ENCODE assay signal across 13 cellular contexts in the genomic region with DNA sequence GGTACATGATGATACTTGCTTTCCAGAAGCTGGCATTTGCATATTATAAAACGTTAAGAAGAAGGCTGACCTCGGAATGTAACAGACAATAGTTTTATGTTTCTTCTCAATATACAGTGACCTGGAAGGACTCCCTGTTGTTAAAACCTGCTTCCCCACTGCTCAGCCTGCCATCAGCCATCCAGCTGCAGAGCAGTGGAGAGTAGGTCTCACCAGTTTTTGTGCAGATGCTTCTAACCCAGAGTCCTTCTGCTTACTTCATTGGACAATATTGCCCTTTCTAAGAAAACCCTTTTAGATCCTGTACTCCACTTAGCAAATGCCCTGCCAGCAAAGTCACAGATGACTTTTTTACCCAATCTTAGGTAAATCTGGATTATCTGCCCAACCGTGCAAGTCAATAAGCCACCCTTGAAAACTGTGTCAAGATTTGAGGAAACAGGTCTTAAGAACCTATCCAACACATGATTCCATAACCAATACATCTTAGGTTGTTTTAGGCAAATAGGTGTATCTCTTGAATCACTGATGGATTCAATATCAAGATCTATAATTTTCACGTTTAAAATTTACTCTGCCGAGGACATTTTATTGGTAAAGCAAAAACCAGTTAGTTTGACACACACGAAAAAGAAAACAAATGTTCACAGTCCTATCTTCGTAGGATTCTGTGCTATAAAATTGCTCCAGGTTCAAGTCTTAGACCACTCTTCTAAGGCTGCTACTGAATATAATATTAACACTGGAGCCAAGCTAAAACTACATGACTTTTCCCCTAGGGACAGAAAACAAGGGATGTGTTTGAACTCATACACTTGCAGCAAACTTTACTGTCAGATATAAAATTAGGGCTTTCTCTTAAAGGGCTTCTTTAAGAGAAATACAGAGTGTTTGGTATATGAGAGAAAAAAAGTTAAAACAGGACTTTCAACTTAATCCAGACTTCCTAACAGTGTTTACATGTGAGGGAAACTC. TPM values are rescaled to one million over a fixed set of nuclear protein-coding genes. Genes with fewer than 3 reads are reported as not detected.
DNase-seq lines count a peak whose midpoint lies in the region; ATAC-seq and TF ChIP-seq lines count a peak whose summit lies in the region.
"Had no signal": no experiment of that assay in that cellular context is flagged by ENCODE, and none has a peak within 500 bp of the region (broad histone marks: within the 10 kb centered on the region; RNA-seq: fewer than 3 reads in every experiment).

No MANE protein-coding gene starts in this region.

- peaks cover 35% of the 10 kb centered on the region for H3K4me1 Mint-ChIP-seq in Calu3 (ENCODE audit: low read depth, unreplicated experiment)

- 0 out of 2 replicates have a peak overlapping the region, but pooled peaks have one; percentile 2 for H4K5ac ChIP-seq in IMR-90 (ENCODE audit: low read depth, low read length)

- peak overlapping the region; percentile 49; the same call in 1 of the 2 replicates for H3K23ac ChIP-seq in IMR-90 (ENCODE audit: low read depth, low read length)

- H3K4ac ChIP-seq in IMR-90 (ENCODE audit: low read depth, low read length) = peak overlapping the region; percentile 62

- H3K4me3 ChIP-seq in IMR-90 (ENCODE audit: insufficient read depth, low read depth, low read length) (no peak overlapping the region), right atrium auricular region (no peak overlapping the region)
- H3K4me3 ChIP-seq: sigmoid colon had no signal

- H3K27ac ChIP-seq in IMR-90 (ENCODE audit: insufficient read depth, low read length) = peak overlapping the region; percentile 75
- peak overlapping the region in 1 of 2 donors; percentile 1 for H3K27ac ChIP-seq in right atrium auricular region

- H3K56ac ChIP-seq in IMR-90 (ENCODE audit: extremely low read depth, insufficient read depth, low read length) = peak overlapping the region; percentile 31; the same call in 1 of the 2 replicates

- no peak overlapping the region; the same call in 1 of the 2 replicates for H3K18ac ChIP-seq in IMR-90 (ENCODE audit: low read depth, low read length)

- POLR2A ChIA-PET in IMR-90 (lab: Charles Lee; ENCODE audit: unreplicated experiment) = interaction anchor here (0.5 to 1.7 kb wide), 8 partner anchors 7 to 429 kb away, joined by 3 to 8 read pairs (median 4); no protein-coding TSS in a partner anchor

- H2AFZ ChIP-seq in IMR-90 (replicated peaks; ENCODE audit: low read length, poor library complexity) = no peak overlapping the region

- intact Hi-C loops in Calu3 (cut with micrococcal nuclease; ENCODE audit: unreplicated experiment) (no loop called here), IMR-90 (cut with micrococcal nuclease) (loop anchor here (1.0 to 5.0 kb wide), 6 partner anchors 48 to 499 kb away; no protein-coding TSS in a partner anchor), left cardiac atrium (cut with DNase I) (loop anchor here (10.0 kb wide), 2 partner anchors 91 to 311 kb away; no protein-coding TSS in a partner anchor)

- ATAC-seq in IMR-90 (ENCODE audit: low read depth) (peak; percentile 19), HG03175 (IDR thresholded peaks at IDR 0.05; ENCODE audit: unreplicated experiment) (no peak), left cardiac atrium (no peak)

- no peak overlapping the region; the same call in 1 of the 2 replicates for H3K4me2 ChIP-seq in IMR-90 (ENCODE audit: low read depth, low read length)

- H4K8ac ChIP-seq in IMR-90 (ENCODE audit: low read depth in 2 of 2, low read length in 2 of 2) = peak overlapping the region in 1 of 2 experiments; percentile 20; a peak in 2 of 4 replicates

- dilution Hi-C loops in IMR-90 (cut with HindIII; ENCODE audit: low sequenced_read_pairs, unreplicated experiment) = no loop called here

- 0 out of 2 replicates have a peak overlapping the region, but pooled peaks have one; percentile 12 for H2AK5ac ChIP-seq in IMR-90 (ENCODE audit: low read depth, low read length)

- peak overlapping the region; percentile 67 for H3K4me3 Mint-ChIP-seq in Calu3 (ENCODE audit: low read depth, unreplicated experiment)

- no peak; the same call in 1 of the 2 replicates for TF ChIP-seq RAD21 in IMR-90 (IDR thresholded peaks at IDR 0.05; ENCODE audit: low read length)

- no peak overlapping the region for H2AK9ac ChIP-seq in IMR-90 (replicated peaks; ENCODE audit: low read depth, low read length, poor library complexity)

- CTCF ChIA-PET in Calu3 (lab: Charles Lee) = interaction anchor here (0.5 to 1.2 kb wide), 2 partner anchors 43 to 86 kb away, joined by 3 to 6 read pairs; no protein-coding TSS in a partner anchor
- CTCF ChIA-PET in IMR-90 (lab: Yijun Ruan, JAX) = interaction anchor here (1.0 kb wide), 2 partner anchors 46 to 502 kb away, joined by 3 read pairs; no protein-coding TSS in a partner anchor

- H3K79me1 ChIP-seq in IMR-90 (ENCODE audit: low read depth in 1 of 2, low read length in 2 of 2) = peaks cover 0 to 17% of the 10 kb centered on the region in 2 experiments; a peak in 2 of 4 replicates

- DNase-seq in Calu3 = peak; percentile 35
- DNase-seq in IMR-90 = peak; percentile 75
- DNase-seq in astrocyte of the hippocampus (ENCODE audit: low read depth, low spot score) = peak; percentile 72
- peak; percentile 24 to 64 for DNase-seq in lung microvascular endothelial cell (ENCODE audit: low read depth in 2 of 2)
- no peak for DNase-seq in germinal center (ENCODE audit: low spot score)
- DNase-seq in left cardiac atrium = no peak
- no peak for DNase-seq in right atrium auricular region (ENCODE audit: low spot score)
- DNase-seq: activated CD8-positive, alpha-beta memory T cell treated with anti-CD3 and anti-CD28 coated beads, Interleukin-2, amount 50 U/mL, for 4 hours; cortex of kidney; NCI-H2029 treated with DMSO at 0.1 percent for 48 hours; sigmoid colon; stimulated activated CD8-positive, alpha-beta memory T cell treated with anti-CD3 and anti-CD28 coated beads, Interleukin-4, amount 100 ng/mL, for 48 hours had no signal

- no peak overlapping the region for H2BK15ac ChIP-seq in IMR-90 (ENCODE audit: low read depth, low read length)

- peak overlapping the region; percentile 82 for H2BK5ac ChIP-seq in IMR-90 (ENCODE audit: low read depth, low read length, poor library complexity, severe bottlenecking)

- H3K14ac ChIP-seq in IMR-90 (replicated peaks; ENCODE audit: low read depth, low read length) = peak overlapping the region; percentile 9; the same call in 1 of the 2 replicates

- in situ Hi-C loops in IMR-90 (cut with MboI; ENCODE audit: low sequenced_read_pairs) = loop anchor here (5.0 to 25.0 kb wide), 3 partner anchors 209 to 689 kb away; partner anchors contain the start of genes CAPS2 and GLIPR1L1

- TF ChIP-seq CTCF in Calu3 (IDR thresholded peaks at IDR 0.05; ENCODE audit: unreplicated experiment) (no peak), IMR-90 (conservative IDR thresholded peaks at IDR 0.05; ENCODE audit: low read depth, low read length) (no peak), right atrium auricular region (IDR thresholded peaks at IDR 0.05) (no peak)

- H4K20me1 ChIP-seq in IMR-90 (ENCODE audit: insufficient read depth, low read length) = peaks cover 28% of the 10 kb centered on the region

- peaks cover 28% of the 10 kb centered on the region for H3K36me3 ChIP-seq in IMR-90 (ENCODE audit: control insufficient read depth, insufficient read depth, low read length)
- no peaks in the 10 kb centered on the region for H3K36me3 ChIP-seq in right atrium auricular region
- H3K36me3 ChIP-seq: sigmoid colon had no signal

- H3K9ac ChIP-seq in IMR-90 (ENCODE audit: low read depth, low read length) = no peak overlapping the region

- H3K27me3 ChIP-seq in IMR-90 (ENCODE audit: control insufficient read depth, insufficient read depth, low read length) (no peaks in the 10 kb centered on the region), right atrium auricular region (no peaks in the 10 kb centered on the region)

- peaks cover 83% of the 10 kb centered on the region for H3K36me3 Mint-ChIP-seq in Calu3 (ENCODE audit: insufficient read depth, unreplicated experiment)

- H4K91ac ChIP-seq in IMR-90 (ENCODE audit: insufficient read depth, low read depth, low read length) = 0 out of 2 replicates have a peak overlapping the region, but pooled peaks have one; percentile 5

- 0 out of 2 replicates have a peak overlapping the region, but pooled peaks have one; percentile 7 for H2BK20ac ChIP-seq in IMR-90 (ENCODE audit: low read depth, low read length)

- no peaks in the 10 kb centered on the region for H3K9me3 ChIP-seq in IMR-90 (ENCODE audit: control insufficient read depth, insufficient read depth, low read length)
- H3K9me3 ChIP-seq in right atrium auricular region = no peaks in the 10 kb centered on the region
- H3K9me3 ChIP-seq: sigmoid colon had no signal

- BruUV-seq in Calu3 (replicated peaks; lab: Mats Ljungman, UMichigan) (no TSS peak), IMR-90 (replicated peaks; lab: Mats Ljungman, UMichigan) (no TSS peak)

- no CpG with 5 or more reads among the region's 7 CpGs for WGBS in IMR-90 (ENCODE audit: extremely low coverage in 2 of 2, insufficient read length in 1 of 2), 2 experiments

- peak overlapping the region; percentile 21 for H2BK120ac ChIP-seq in IMR-90 (ENCODE audit: low read depth, low read length)

- H3K27ac Mint-ChIP-seq in Calu3 (ENCODE audit: unreplicated experiment) = peak overlapping the region; percentile 89

- H3K9me1 ChIP-seq in IMR-90 (ENCODE audit: insufficient read depth, low read length) = no peaks in the 10 kb centered on the region; the same call in 1 of the 2 replicates

- no peaks in the 10 kb centered on the region for H3K27me3 Mint-ChIP-seq in Calu3 (ENCODE audit: unreplicated experiment)

- no peaks in the 10 kb centered on the region for H3K9me3 Mint-ChIP-seq in Calu3 (ENCODE audit: low read depth, unreplicated experiment)

- peak; percentile 83 for TF ChIP-seq POLR2A in IMR-90 (IDR thresholded peaks at IDR 0.05; ENCODE audit: low read depth, low read length)

- H3K4me1 ChIP-seq in IMR-90 (ENCODE audit: control insufficient read depth, insufficient read depth, low read length) = peaks cover 4% of the 10 kb centered on the region
- peaks cover 0 to 12% of the 10 kb centered on the region in 2 donors for H3K4me1 ChIP-seq in right atrium auricular region

RNA-seq across cellular contexts. Expression of gene PHLDA1, which starts 5.7 kb away (rescaled TPM):
- total RNA-seq in Calu3 (2022) = 143 and 151 TPM in 2 replicates
- 27.8 and 47.8 TPM in 2 replicates for total RNA-seq in IMR-90 (2012; rRNA removed)
- 28.9 and 32.4 TPM in 2 replicates for polyA plus RNA-seq in IMR-90 (2012; rRNA removed)
- 38.1 and 58.3 TPM in 2 replicates for polyA plus RNA-seq in IMR-90 (2012; cell fraction: cytosol; rRNA removed)
- 63.4 and 81.1 TPM in 2 replicates for polyA plus RNA-seq in IMR-90 (2012; cell fraction: nucleus; rRNA removed; ENCODE audit: low replicate concordance)
- total RNA-seq in lung microvascular endothelial cell = 13.1 and 16.1 TPM in 2 replicates
- 10 to 100 TPM in 1 of 2 donors, 1 to 10 TPM in 1; 9.4 to 15.5 TPM for total RNA-seq in left cardiac atrium
- total RNA-seq in right atrium auricular region = 10 to 100 TPM in 1 of 2 donors, 1 to 10 TPM in 1; 6.7 to 22.2 TPM

RNA-seq across cellular contexts. Expression of gene NAP1L1, which starts 58.6 kb away (rescaled TPM):
- total RNA-seq in Calu3 (2022) (394 and 467 TPM in 2 replicates), IMR-90 (2012; rRNA removed) (86.4 and 166 TPM in 2 replicates), lung microvascular endothelial cell (116 and 146 TPM in 2 replicates), left cardiac atrium (100 to 1,000 TPM; 299 to 358 TPM), right atrium auricular region (100 to 1,000 TPM; 255 to 332 TPM)
- polyA plus RNA-seq in IMR-90 (2012; rRNA removed) = 160 and 200 TPM in 2 replicates
- 69.9 and 71.8 TPM in 2 replicates for polyA plus RNA-seq in IMR-90 (2012; cell fraction: cytosol; rRNA removed)
- 28.8 and 129 TPM in 2 replicates for polyA plus RNA-seq in IMR-90 (2012; cell fraction: nucleus; rRNA removed; ENCODE audit: low replicate concordance)

Comparison
In these comparisons a context has a peak if more than half of its experiments do, and no peak if none do; other contexts are left out.
1. DNase-seq: peak in Calu3 (single experiment), IMR-90 (single experiment), astrocyte of the hippocampus (single experiment) and lung microvascular endothelial cell (2 of 2); none in germinal center (single experiment), left cardiac atrium (single experiment) and right atrium auricular region (single experiment).